In the genomic region with DNA sequence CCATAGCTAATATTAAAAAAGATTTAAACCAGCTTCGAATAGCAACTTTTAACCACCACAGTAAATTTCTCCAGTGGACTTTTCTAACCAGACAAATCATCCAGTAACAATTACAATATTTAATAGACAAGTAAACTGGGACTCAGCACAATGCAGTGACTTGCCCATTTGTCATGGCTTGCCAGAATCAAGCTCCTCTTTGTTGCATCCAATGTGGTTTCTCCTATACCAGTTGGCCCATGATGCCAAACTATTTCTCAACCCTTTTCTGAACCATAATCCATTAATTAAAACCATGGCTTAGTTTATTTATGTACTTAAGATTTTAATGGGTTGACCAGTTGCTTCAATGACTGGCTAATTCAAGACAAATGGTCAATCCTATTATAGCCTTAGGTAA, we compare ENCODE assay signal across 27 cellular contexts.
"Had no signal": no experiment of that assay in that cellular context is flagged by ENCODE, and none has a peak within 500 bp of the region (broad histone marks: within the 10 kb centered on the region; RNA-seq: fewer than 3 reads in every experiment).

No MANE protein-coding gene starts in this region.

- H3K27ac ChIP-seq: brain microvascular endothelial cell, coronary artery, dorsolateral prefrontal cortex, gastroesophageal sphincter, heart right ventricle had no signal

- H3K36me3 ChIP-seq: brain microvascular endothelial cell, gastroesophageal sphincter, heart right ventricle had no signal

- H3K27me3 ChIP-seq: brain microvascular endothelial cell, dorsolateral prefrontal cortex, gastroesophageal sphincter, heart right ventricle had no signal

- H3K4me1 Mint-ChIP-seq: activated CD4-positive, alpha-beta T cell treated with anti-CD3 and anti-CD28 coated beads for 36 hours; activated CD4-positive, alpha-beta T cell treated with anti-CD3 and anti-CD28 coated beads, Interleukin-2, amount 10 ng/mL, durations not matched to agents 24 days and 14 days; activated CD8-positive, alpha-beta memory T cell treated with anti-CD3 and anti-CD28 coated beads, Interleukin-2, amount 10 ng/mL, durations not matched to agents 7 days and 5 days; central memory CD8-positive, alpha-beta T cell; endodermal cell had no signal

- H3K36me3 Mint-ChIP-seq: activated CD4-positive, alpha-beta memory T cell treated with anti-CD3 and anti-CD28 coated beads for 36 hours; activated CD8-positive, alpha-beta memory T cell treated with anti-CD3 and anti-CD28 coated beads, Interleukin-2, amount 10 ng/mL, durations not matched to agents 7 days and 5 days; activated naive CD8-positive, alpha-beta T cell had no signal

- DNase-seq: activated CD4-positive, alpha-beta memory T cell treated with anti-CD3 and anti-CD28 coated beads for 36 hours; activated CD4-positive, alpha-beta T cell treated with anti-CD3 and anti-CD28 coated beads for 36 hours; activated CD4-positive, alpha-beta T cell treated with anti-CD3 and anti-CD28 coated beads, Interleukin-2, amount 10 ng/mL, durations not matched to agents 24 days and 14 days; activated CD4-positive, CD25-positive, alpha-beta regulatory T cell; activated CD4-positive, CD25-positive, alpha-beta regulatory T cell treated with anti-CD3 and anti-CD28 coated beads, Interleukin-2, amount 50 U/mL, for 72 hours; activated CD8-positive, alpha-beta memory T cell treated with anti-CD3 and anti-CD28 coated beads, Interleukin-2, amount 10 ng/mL, durations not matched to agents 7 days and 5 days; activated CD8-positive, alpha-beta memory T cell treated with anti-CD3 and anti-CD28 coated beads, Interleukin-2, amount 50 U/mL, for 4 hours; activated CD8-positive, alpha-beta T cell treated with anti-CD3 and anti-CD28 coated beads, Interleukin-2, amount 10 ng/mL, durations not matched to agents 7 days and 5 days; activated gamma-delta T cell; activated naive CD4-positive, alpha-beta T cell treated with anti-CD3 and anti-CD28 coated beads, Interleukin-2, amount 50 U/mL, for 16 hours; activated naive CD4-positive, alpha-beta T cell treated with Interleukin-2 at 50 U/mL for 16 hours; activated T-cell treated with anti-CD3 and anti-CD28 coated beads, Interleukin-2, amount 50 U/mL, for 1 hour; activated T-cell treated with anti-CD3 and anti-CD28 coated beads, Interleukin-2, amount 50 U/mL, for 72 hours; amniotic stem cell; anterior cingulate cortex; brain microvascular endothelial cell; dorsolateral prefrontal cortex; effector memory CD4-positive, alpha-beta T cell; endodermal cell; foreskin melanocyte; heart right ventricle; T-helper 2 cell had no signal

- H3K4me3 ChIP-seq: coronary artery, dorsolateral prefrontal cortex, gastroesophageal sphincter, heart right ventricle had no signal

- ATAC-seq: activated CD4-positive, alpha-beta T cell treated with anti-CD3 and anti-CD28 coated beads for 36 hours; activated CD8-positive, alpha-beta memory T cell treated with anti-CD3 and anti-CD28 coated beads, Interleukin-2, amount 10 ng/mL, durations not matched to agents 7 days and 5 days; activated CD8-positive, alpha-beta T cell treated with anti-CD3 and anti-CD28 coated beads, Interleukin-2, amount 10 ng/mL, durations not matched to agents 7 days and 5 days; activated T-cell treated with anti-CD3 and anti-CD28 coated beads, Interleukin-2, amount 50 U/mL, for 72 hours; gastroesophageal sphincter had no signal

- H3K27ac Mint-ChIP-seq: activated CD4-positive, alpha-beta memory T cell treated with anti-CD3 and anti-CD28 coated beads for 36 hours; activated CD4-positive, alpha-beta T cell treated with anti-CD3 and anti-CD28 coated beads for 36 hours; activated CD4-positive, alpha-beta T cell treated with anti-CD3 and anti-CD28 coated beads, Interleukin-2, amount 10 ng/mL, durations not matched to agents 24 days and 14 days; activated CD8-positive, alpha-beta memory T cell treated with anti-CD3 and anti-CD28 coated beads, Interleukin-2, amount 10 ng/mL, durations not matched to agents 7 days and 5 days; activated CD8-positive, alpha-beta T cell treated with anti-CD3 and anti-CD28 coated beads, Interleukin-2, amount 10 ng/mL, durations not matched to agents 7 days and 5 days; activated naive CD8-positive, alpha-beta T cell; activated T-cell treated with anti-CD3 and anti-CD28 coated beads, Interleukin-2, amount 50 U/mL, for 72 hours; dendritic cell treated with granulocyte-macrophage colony-stimulating factor and Interleukin-4, amounts not matched to agents 40 ng/mL and 50 ng/mL, for 4 days; endodermal cell had no signal

- H3K9me3 Mint-ChIP-seq: activated CD4-positive, alpha-beta T cell treated with anti-CD3 and anti-CD28 coated beads, Interleukin-2, amount 10 ng/mL, durations not matched to agents 24 days and 14 days; central memory CD8-positive, alpha-beta T cell; endodermal cell had no signal

- H3K27me3 Mint-ChIP-seq: activated CD4-positive, alpha-beta memory T cell treated with anti-CD3 and anti-CD28 coated beads for 36 hours; activated CD4-positive, alpha-beta T cell treated with anti-CD3 and anti-CD28 coated beads for 36 hours; activated CD4-positive, alpha-beta T cell treated with anti-CD3 and anti-CD28 coated beads, Interleukin-2, amount 10 ng/mL, durations not matched to agents 24 days and 14 days; activated CD8-positive, alpha-beta memory T cell treated with anti-CD3 and anti-CD28 coated beads, Interleukin-2, amount 10 ng/mL, durations not matched to agents 7 days and 5 days; activated naive CD8-positive, alpha-beta T cell; central memory CD8-positive, alpha-beta T cell; dendritic cell treated with granulocyte-macrophage colony-stimulating factor and Interleukin-4, amounts not matched to agents 40 ng/mL and 50 ng/mL, for 4 days had no signal

- H3K4me1 ChIP-seq: gastroesophageal sphincter, heart right ventricle had no signal

- H3K4me3 Mint-ChIP-seq: activated CD4-positive, alpha-beta memory T cell treated with anti-CD3 and anti-CD28 coated beads for 36 hours; activated CD4-positive, alpha-beta T cell treated with anti-CD3 and anti-CD28 coated beads for 36 hours; activated CD4-positive, alpha-beta T cell treated with anti-CD3 and anti-CD28 coated beads, Interleukin-2, amount 10 ng/mL, durations not matched to agents 24 days and 14 days; activated CD8-positive, alpha-beta memory T cell treated with anti-CD3 and anti-CD28 coated beads, Interleukin-2, amount 10 ng/mL, durations not matched to agents 7 days and 5 days; activated CD8-positive, alpha-beta T cell treated with anti-CD3 and anti-CD28 coated beads, Interleukin-2, amount 10 ng/mL, durations not matched to agents 7 days and 5 days; activated naive CD8-positive, alpha-beta T cell; activated T-cell treated with anti-CD3 and anti-CD28 coated beads, Interleukin-2, amount 50 U/mL, for 72 hours; central memory CD8-positive, alpha-beta T cell; dendritic cell treated with granulocyte-macrophage colony-stimulating factor and Interleukin-4, amounts not matched to agents 40 ng/mL and 50 ng/mL, for 4 days; endodermal cell had no signal

- H3K9me3 ChIP-seq: gastroesophageal sphincter, heart right ventricle had no signal
